In the genomic region with DNA sequence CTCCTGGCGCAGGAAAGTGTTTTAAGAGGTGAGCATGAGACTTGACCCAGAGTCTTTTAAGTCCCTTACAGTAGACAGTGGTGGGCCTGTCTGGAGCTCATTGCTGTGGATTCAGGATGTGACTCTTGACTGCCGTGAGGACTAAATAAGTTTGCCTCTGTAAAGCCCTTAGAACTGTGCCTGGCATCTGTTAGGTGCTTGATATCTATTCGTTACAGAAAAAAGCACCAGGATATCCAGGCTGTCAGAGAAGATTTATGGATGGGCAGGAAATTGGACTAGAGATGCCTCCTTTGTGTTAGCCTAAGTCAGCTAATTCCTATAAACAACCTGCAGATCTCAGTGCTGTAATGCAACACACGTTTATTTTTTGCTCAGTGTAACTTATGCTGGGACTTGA, we compare ENCODE assay signal across 1 cellular context.
TF ChIP-seq lines count a peak whose summit lies in the region.

No MANE protein-coding gene starts in this region.

TF ChIP-seq in IMR-90, 13 proteins besides CTCF, POLR2A, EP300 and RAD21 (continued from another document):
- TF ChIP-seq CHD1 (IDR thresholded peaks at IDR 0.05; ENCODE audit: low read depth, low read length) (no peak), NFE2L2 (IDR thresholded peaks at IDR 0.05; ENCODE audit: low read depth, low read length) (no peak), MAZ (IDR thresholded peaks at IDR 0.05; ENCODE audit: borderline replicate concordance, low read depth, low read length) (no peak), MAFK (IDR thresholded peaks at IDR 0.05; ENCODE audit: low read depth, low read length) (no peak), RFX5 (IDR thresholded peaks at IDR 0.05; ENCODE audit: low read depth, low read length) (no peak), SMC3 (IDR thresholded peaks at IDR 0.05; ENCODE audit: low read depth, low read length) (no peak)
- TF ChIP-seq, protein P1, sequence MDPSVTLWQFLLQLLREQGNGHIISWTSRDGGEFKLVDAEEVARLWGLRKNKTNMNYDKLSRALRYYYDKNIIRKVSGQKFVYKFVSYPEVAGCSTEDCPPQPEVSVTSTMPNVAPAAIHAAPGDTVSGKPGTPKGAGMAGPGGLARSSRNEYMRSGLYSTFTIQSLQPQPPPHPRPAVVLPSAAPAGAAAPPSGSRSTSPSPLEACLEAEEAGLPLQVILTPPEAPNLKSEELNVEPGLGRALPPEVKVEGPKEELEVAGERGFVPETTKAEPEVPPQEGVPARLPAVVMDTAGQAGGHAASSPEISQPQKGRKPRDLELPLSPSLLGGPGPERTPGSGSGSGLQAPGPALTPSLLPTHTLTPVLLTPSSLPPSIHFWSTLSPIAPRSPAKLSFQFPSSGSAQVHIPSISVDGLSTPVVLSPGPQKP (IDR thresholded peaks at IDR 0.05; ENCODE audit: borderline replicate concordance, low read depth, low read length) = no peak
